In genomic region chr12:86837246-86837645, GRCh38 we compare ENCODE assay signal across 27 cellular contexts.
DNase-seq lines count a peak whose midpoint lies in the region; ATAC-seq, FAIRE-seq and TF ChIP-seq lines count a peak whose summit lies in the region.
"Had no signal": no experiment of that assay in that cellular context is flagged by ENCODE, and none has a peak within 500 bp of the region (broad histone marks: within the 10 kb centered on the region; RNA-seq: fewer than 3 reads in every experiment).

No MANE protein-coding gene starts in this region.

- H3K27ac Mint-ChIP-seq in CD4-positive, alpha-beta T cell, result no peak overlapping the region
- H3K27ac Mint-ChIP-seq: stimulated activated naive CD8-positive, alpha-beta T cell treated with anti-CD3 and anti-CD28 coated beads, Interleukin-15, Interleukin-2, amounts not matched to agents 100 ng/mL and 50 ng/mL, for 24 hours had no signal

- no peak overlapping the region for H3K23ac ChIP-seq in H1 (ENCODE audit: insufficient read length)

- no peak overlapping the region; the same call in 1 of the 2 replicates for H2BK20ac ChIP-seq in H1 (ENCODE audit: low read length)

- H3K4me1 ChIP-seq in H1 (replicated peaks in 1 of 4; ENCODE audit: control insufficient read depth in 3 of 4, insufficient read depth in 4 of 4, low read length in 3 of 4), result peaks cover 0 to 9% (median 3%) of the 10 kb centered on the region in 4 experiments; a peak in 4 of 7 replicates
- no peaks in the 10 kb centered on the region for H3K4me1 ChIP-seq in left lung
- no peaks in the 10 kb centered on the region for H3K4me1 ChIP-seq in heart right ventricle
- H3K4me1 ChIP-seq: tibial nerve had no signal

- no peak overlapping the region for H2BK12ac ChIP-seq in H1 (ENCODE audit: low read depth, low read length)

- H4K91ac ChIP-seq in H1 (replicated peaks; ENCODE audit: insufficient read length, low read length), result no peak overlapping the region

- no peaks in the 10 kb centered on the region for H3K27me3 Mint-ChIP-seq in CD4-positive, alpha-beta T cell
- H3K27me3 Mint-ChIP-seq: stimulated activated naive CD8-positive, alpha-beta T cell treated with anti-CD3 and anti-CD28 coated beads, Interleukin-15, Interleukin-2, amounts not matched to agents 100 ng/mL and 50 ng/mL, for 24 hours had no signal

- no peaks in the 10 kb centered on the region for H3K36me3 ChIP-seq in H1 (ENCODE audit: control insufficient read depth in 2 of 4, insufficient read depth in 4 of 4, low read length in 3 of 4)
- H3K36me3 ChIP-seq in left lung, result no peaks in the 10 kb centered on the region
- no peaks in the 10 kb centered on the region for H3K36me3 ChIP-seq in heart right ventricle
- H3K36me3 ChIP-seq: tibial nerve had no signal

- H3K9ac ChIP-seq in H1 (replicated peaks in 1 of 4; ENCODE audit: extremely low read depth in 1 of 4, low read depth in 3 of 4, low read length in 3 of 4), result no peak overlapping the region
- H3K9ac ChIP-seq: SK-N-SH had no signal

- H3K79me1 ChIP-seq in H1 (ENCODE audit: low read depth, low read length), result no peaks in the 10 kb centered on the region

- H2BK5ac ChIP-seq in H1 (ENCODE audit: low read depth, low read length), result no peak overlapping the region

- no peaks in the 10 kb centered on the region for H3K4me1 Mint-ChIP-seq in CD4-positive, alpha-beta T cell (ENCODE audit: low read depth)
- H3K4me1 Mint-ChIP-seq: neural crest cell had no signal

- H3K27me3 ChIP-seq in H1 (replicated peaks in 1 of 4; ENCODE audit: control insufficient read depth in 3 of 4, extremely low read depth in 1 of 4, insufficient read depth in 3 of 4, low read length in 3 of 4) (no peaks in the 10 kb centered on the region), left lung (no peaks in the 10 kb centered on the region), heart right ventricle (no peaks in the 10 kb centered on the region)
- no peaks in the 10 kb centered on the region for H3K27me3 ChIP-seq in CD4-positive, alpha-beta T cell (ENCODE audit: control insufficient read depth, insufficient read depth, low read length)
- H3K27me3 ChIP-seq: tibial nerve had no signal

- H3K4me3 ChIP-seq in H1 (ENCODE audit: extremely low read depth in 1 of 4, insufficient read depth in 2 of 4, low read depth in 3 of 4, low read length in 4 of 4), result peak overlapping the region in 1 of 4 experiments; percentile 5; a peak in 1 of 8 replicates
- no peak overlapping the region for H3K4me3 ChIP-seq in left lung
- no peak overlapping the region for H3K4me3 ChIP-seq in heart right ventricle
- H3K4me3 ChIP-seq: K562, tibial nerve had no signal

- no peak for TF ChIP-seq EP300 in H1 (IDR thresholded peaks at IDR 0.05; ENCODE audit: borderline replicate concordance in 1 of 2, low read depth in 2 of 2, low read length in 2 of 2)

- H3K36me3 Mint-ChIP-seq in CD4-positive, alpha-beta T cell (ENCODE audit: low read depth), result no peaks in the 10 kb centered on the region

- H3K4me2 ChIP-seq in H1 (ENCODE audit: insufficient read depth in 1 of 2, low read depth in 2 of 2, low read length in 2 of 2), result 0 out of 4 replicates have a peak overlapping the region, but pooled peaks of 1 of the 2 experiments have one; percentile 42
- H3K4me2 ChIP-seq: SK-N-SH had no signal

- POLR2A ChIA-PET in H1 (lab: Charles Lee; ENCODE audit: partially characterized antibody), result no interaction called here
- POLR2A ChIA-PET in CD4-positive, alpha-beta T cell (lab: Charles Lee), result no interaction called here

- no peak overlapping the region for H2BK120ac ChIP-seq in H1 (replicated peaks; ENCODE audit: low read depth, low read length)

- H3K23me2 ChIP-seq in H1 (ENCODE audit: low read depth, low read length), result no peaks in the 10 kb centered on the region

- H3K27ac ChIP-seq in H1 (ENCODE audit: low read depth, low read length) (no peak overlapping the region), left lung (no peak overlapping the region), heart right ventricle (no peak overlapping the region)
- no peak overlapping the region for H3K27ac ChIP-seq in CD4-positive, alpha-beta T cell (ENCODE audit: low read depth, low read length)
- H3K27ac ChIP-seq: 22Rv1, RWPE1, tibial nerve had no signal

- FAIRE-seq in H1 (lab: Jason Lieb, UNC) (no peak), GM19239 (lab: Jason Lieb, UNC) (no peak)
- FAIRE-seq: G401.6, K562, keratinocyte had no signal

- H3K9me3 ChIP-seq in H1 (ENCODE audit: insufficient read depth in 2 of 2, low read depth in 1 of 2, low read length in 1 of 2) (no peaks in the 10 kb centered on the region), left lung (no peaks in the 10 kb centered on the region), heart right ventricle (no peaks in the 10 kb centered on the region)
- no peaks in the 10 kb centered on the region for H3K9me3 ChIP-seq in CD4-positive, alpha-beta T cell (ENCODE audit: control insufficient read depth, low read length)
- H3K9me3 ChIP-seq: SK-N-SH, tibial nerve had no signal

- CTCF ChIA-PET in H1 (lab: Charles Lee; ENCODE audit: partially characterized antibody), result interaction anchor here (0.6 to 1.1 kb wide), 2 partner anchors 28 to 78 kb away, joined by 3 to 4 read pairs; no protein-coding TSS in a partner anchor
- CTCF ChIA-PET in CD4-positive, alpha-beta T cell (lab: Charles Lee), result no interaction called here

- no peak overlapping the region for H2AK5ac ChIP-seq in H1 (ENCODE audit: low read depth, low read length)

- no peak for TF ChIP-seq RAD21 in H1 (IDR thresholded peaks at IDR 0.05 in 1 of 2, conservative IDR thresholded peaks at IDR 0.05 in 1 of 2; ENCODE audit: low read depth in 2 of 2, low read length in 2 of 2)

- TF ChIP-seq POLR2A in H1 (IDR thresholded peaks at IDR 0.05; ENCODE audit: control extremely low read depth in 1 of 2, low read depth in 2 of 2, low read length in 2 of 2), result no peak

- H3K18ac ChIP-seq in H1 (ENCODE audit: extremely low read depth, low read length), result no peak overlapping the region

- intact Hi-C loops in left lung (cut with DNase I), result no loop called here
- intact Hi-C loops in heart right ventricle (cut with DNase I), result no loop called here
- intact Hi-C loops in CD4-positive, alpha-beta T cell (cut with DNase I, micrococcal nuclease), result no loop called here

- DNase-seq in DMS153 (lab: John Stamatoyannopoulos, UW), result peak; percentile 0
- no peak for DNase-seq in DMS153 treated with DMSO at 0.1 percent for 48 hours (lab: John Stamatoyannopoulos, UW; ENCODE audit: unreplicated experiment)
- peak in 1 of 2 experiments; percentile 9 for DNase-seq in H1 (ENCODE audit: low read depth in 1 of 2, low spot score in 2 of 2)
- DNase-seq in left lung, result no peak
- no peak for DNase-seq in heart right ventricle
- no peak for DNase-seq in GM19239 (ENCODE audit: insufficient read length, low spot score)
- no peak for DNase-seq in HT-29 (ENCODE audit: low spot score)
- no peak for DNase-seq in CD4-positive, alpha-beta T cell
- DNase-seq: activated CD4-positive, alpha-beta T cell treated with anti-CD3 and anti-CD28 coated beads for 48 hours; activated naive CD4-positive, alpha-beta T cell treated with Interleukin-2 at 50 U/mL for 16 hours; activated T-cell treated with anti-CD3 and anti-CD28 coated beads, Interleukin-2, amount 50 U/mL, for 48 hours; dermis blood vessel endothelial cell; head of caudate nucleus; NCI-H1436; NCI-H2171 treated with DMSO at 0.1 percent for 48 hours; NCI-H748 treated with DMSO at 0.1 percent for 48 hours; SK-N-SH; stimulated activated CD4-positive, alpha-beta T cell treated with anti-CD3 and anti-CD28 coated beads, Interleukin-15, amount 100 ng/mL, for 24 hours; T-helper 2 cell had no signal

- 0% methylated on average over 1 of the region's 1 CpG; no CpG with 5 or more reads in 1 of the 2 experiments for WGBS in H1 (ENCODE audit: extremely low coverage in 1 of 2, insufficient coverage in 1 of 2, insufficient read length in 1 of 2, insufficient replicate concordance in 2 of 2, low coverage in 1 of 2, low lambda C conversion rate in 2 of 2, missing lambda C conversion rate in 1 of 2), 2 experiments
- 39 to 54% methylated on average over 1 of the region's 1 CpG for WGBS in heart right ventricle, 2 donors

- no peaks in the 10 kb centered on the region for H4K20me1 ChIP-seq in H1 (replicated peaks in 1 of 2; ENCODE audit: control insufficient read depth in 1 of 2, insufficient read depth in 2 of 2, low read length in 2 of 2)

- H4K5ac ChIP-seq in H1 (ENCODE audit: insufficient read length, low read depth, low read length), result no peak overlapping the region

- no peak overlapping the region for H4K8ac ChIP-seq in H1 (ENCODE audit: extremely low read depth, insufficient read depth, low read length)

- no peaks in the 10 kb centered on the region for H3K9me3 Mint-ChIP-seq in CD4-positive, alpha-beta T cell
- H3K9me3 Mint-ChIP-seq: neural crest cell had no signal

- ATAC-seq in left lung (peak; percentile 74), heart right ventricle (no peak)
- ATAC-seq in CD4-positive, alpha-beta T cell (ENCODE audit: poor library complexity), result no peak
- ATAC-seq: K562 had no signal

- H3K4ac ChIP-seq in H1 (replicated peaks; ENCODE audit: insufficient read length, low read depth, low read length), result no peak overlapping the region

- H2BK15ac ChIP-seq in H1 (ENCODE audit: low read length), result no peak overlapping the region

- TF ChIP-seq CTCF in H1 (IDR thresholded peaks at IDR 0.05; ENCODE audit: control extremely low read depth in 1 of 3, insufficient read depth in 1 of 3, low read depth in 1 of 3, low read length in 3 of 3) (no peak), left lung (IDR thresholded peaks at IDR 0.05) (no peak), heart right ventricle (IDR thresholded peaks at IDR 0.05) (no peak)
- no peak for TF ChIP-seq CTCF in CD4-positive, alpha-beta T cell (IDR thresholded peaks at IDR 0.05)

- no peaks in the 10 kb centered on the region for H3K79me2 ChIP-seq in H1 (ENCODE audit: control insufficient read depth in 1 of 2, insufficient read depth in 2 of 2, low read length in 2 of 2)

- H2AFZ ChIP-seq in H1 (ENCODE audit: low read length), result peak overlapping the region; percentile 10

- H3K14ac ChIP-seq in H1 (ENCODE audit: insufficient read length), result no peak overlapping the region

- H3K4me3 Mint-ChIP-seq in CD4-positive, alpha-beta T cell, result no peak overlapping the region
- H3K4me3 Mint-ChIP-seq: neural crest cell; stimulated activated naive CD8-positive, alpha-beta T cell treated with anti-CD3 and anti-CD28 coated beads, Interleukin-15, Interleukin-2, amounts not matched to agents 100 ng/mL and 50 ng/mL, for 24 hours had no signal

- H3K56ac ChIP-seq in H1 (replicated peaks; ENCODE audit: insufficient read length, low read depth, low read length), result no peak overlapping the region

TF ChIP-seq in H1, 55 proteins besides CTCF, POLR2A, EP300 and RAD21 (continues in another document):
- no peak for TF ChIP-seq ATF2 (IDR thresholded peaks at IDR 0.05; ENCODE audit: low read length)
